Comparison of ENCODE assay signal across 13 cellular contexts in genomic region chr4:39635023-39635422, GRCh38. TPM values are rescaled to one million over a fixed set of nuclear protein-coding genes. Genes with fewer than 3 reads are reported as not detected.
DNase-seq lines count a peak whose midpoint lies in the region; ATAC-seq and TF ChIP-seq lines count a peak whose summit lies in the region.
"Had no signal": no experiment of that assay in that cellular context is flagged by ENCODE, and none has a peak within 500 bp of the region (broad histone marks: within the 10 kb centered on the region; RNA-seq: fewer than 3 reads in every experiment).

No MANE protein-coding gene starts in this region.

- no peaks in the 10 kb centered on the region for H3K9me2 ChIP-seq in DOHH2 (replicated peaks; ENCODE audit: control insufficient read depth, low read length)

- no peak overlapping the region for H3K4me3 ChIP-seq in DOHH2 (ENCODE audit: low read length)
- H3K4me3 ChIP-seq in adipocyte (ENCODE audit: low read length), result peak overlapping the region; percentile 92
- H3K4me3 ChIP-seq in iPS-18a (ENCODE audit: low read length), result peak overlapping the region; percentile 46
- H3K4me3 ChIP-seq in skeletal muscle satellite cell (ENCODE audit: low read length), result no peak overlapping the region
- H3K4me3 ChIP-seq: ovary had no signal

- no peak overlapping the region for H3K4me3 Mint-ChIP-seq in activated CD4-positive, alpha-beta memory T cell treated with anti-CD3 and anti-CD28 coated beads for 36 hours
- H3K4me3 Mint-ChIP-seq: activated naive CD4-positive, alpha-beta T cell treated with anti-CD3 and anti-CD28 coated beads, Interleukin-2, amount 10 ng/mL, durations not matched to agents 7 days and 5 days had no signal

- H3K4me1 Mint-ChIP-seq in activated CD4-positive, alpha-beta memory T cell treated with anti-CD3 and anti-CD28 coated beads for 36 hours (ENCODE audit: low read depth), result peaks cover 30% of the 10 kb centered on the region

- peaks cover 53% of the 10 kb centered on the region for H3F3A ChIP-seq in DOHH2 (ENCODE audit: control insufficient read depth, insufficient read depth)

- peaks cover 2% of the 10 kb centered on the region; the same call in 1 of the 2 replicates for H3K27me3 ChIP-seq in DOHH2 (ENCODE audit: control insufficient read depth, low read length)
- H3K27me3 ChIP-seq in adipocyte (replicated peaks; ENCODE audit: control insufficient read depth, insufficient read depth, low read length), result no peaks in the 10 kb centered on the region
- H3K27me3 ChIP-seq in iPS-18a (ENCODE audit: control insufficient read depth, insufficient read depth, low read length), result no peaks in the 10 kb centered on the region
- H3K27me3 ChIP-seq in skeletal muscle satellite cell (ENCODE audit: control insufficient read depth, insufficient read depth, low read length), result no peaks in the 10 kb centered on the region
- H3K27me3 ChIP-seq: ovary had no signal

- no peaks in the 10 kb centered on the region for H3K36me3 ChIP-seq in DOHH2 (ENCODE audit: control insufficient read depth, low read length)
- H3K36me3 ChIP-seq in adipocyte (ENCODE audit: control insufficient read depth, insufficient read depth, low read length, severe bottlenecking), result peaks cover 9% of the 10 kb centered on the region
- H3K36me3 ChIP-seq in iPS-18a (ENCODE audit: control insufficient read depth, low read depth, low read length), result peaks cover 3% of the 10 kb centered on the region
- peaks cover 9% of the 10 kb centered on the region for H3K36me3 ChIP-seq in skeletal muscle satellite cell (ENCODE audit: insufficient read depth, low read length)
- H3K36me3 ChIP-seq: ovary had no signal

- H4K20me1 ChIP-seq in DOHH2 (ENCODE audit: control insufficient read depth, insufficient read depth, low read depth, low read length), result no peaks in the 10 kb centered on the region

- POLR2A ChIA-PET in activated CD4-positive, alpha-beta memory T cell treated with anti-CD3 and anti-CD28 coated beads for 36 hours (lab: Charles Lee), result no interaction called here

- CTCF ChIA-PET in activated CD4-positive, alpha-beta memory T cell treated with anti-CD3 and anti-CD28 coated beads for 36 hours (lab: Charles Lee), result no interaction called here

- no peak for ATAC-seq in HG02981 (IDR thresholded peaks at IDR 0.05; ENCODE audit: unreplicated experiment)

- H3K4me1 ChIP-seq in DOHH2 (ENCODE audit: control insufficient read depth, low read length) (peaks cover 73% of the 10 kb centered on the region), adipocyte (ENCODE audit: control insufficient read depth, insufficient read depth, low read length) (peaks cover 28% of the 10 kb centered on the region), iPS-18a (ENCODE audit: control insufficient read depth, low read depth, low read length) (peaks cover 40% of the 10 kb centered on the region), skeletal muscle satellite cell (ENCODE audit: control insufficient read depth, insufficient read depth, low read length) (peaks cover 13% of the 10 kb centered on the region)

- intact Hi-C loops in activated CD4-positive, alpha-beta memory T cell treated with anti-CD3 and anti-CD28 coated beads for 36 hours (cut with micrococcal nuclease), result no loop called here

- H3K9me3 Mint-ChIP-seq in activated CD4-positive, alpha-beta memory T cell treated with anti-CD3 and anti-CD28 coated beads for 36 hours, result no peaks in the 10 kb centered on the region
- H3K9me3 Mint-ChIP-seq: activated naive CD4-positive, alpha-beta T cell treated with anti-CD3 and anti-CD28 coated beads, Interleukin-2, amount 10 ng/mL, durations not matched to agents 7 days and 5 days had no signal

- TF ChIP-seq CTCF in DOHH2 (IDR thresholded peaks at IDR 0.05; ENCODE audit: low read depth, low read length, poor library complexity, severe bottlenecking), result no peak

- H3K79me2 ChIP-seq in DOHH2 (ENCODE audit: control insufficient read depth, low read length), result peaks cover 11% of the 10 kb centered on the region

- peak overlapping the region; percentile 8; the same call in 1 of the 2 replicates for H3K4me2 ChIP-seq in DOHH2 (ENCODE audit: low read length)
- H3K4me2 ChIP-seq in skeletal muscle satellite cell (ENCODE audit: low read length), result peak overlapping the region; percentile 47

- H3K27me3 Mint-ChIP-seq in activated CD4-positive, alpha-beta memory T cell treated with anti-CD3 and anti-CD28 coated beads for 36 hours, result no peaks in the 10 kb centered on the region

- H3K9me3 ChIP-seq in DOHH2 (ENCODE audit: control insufficient read depth, insufficient read depth, low read length) (no peaks in the 10 kb centered on the region), adipocyte (ENCODE audit: control insufficient read depth, low read length) (no peaks in the 10 kb centered on the region), iPS-18a (ENCODE audit: control insufficient read depth, low read depth, low read length) (no peaks in the 10 kb centered on the region), skeletal muscle satellite cell (replicated peaks; ENCODE audit: low read length) (no peaks in the 10 kb centered on the region)
- H3K9me3 ChIP-seq: ovary had no signal

- no peaks in the 10 kb centered on the region for H3K36me3 Mint-ChIP-seq in activated CD4-positive, alpha-beta memory T cell treated with anti-CD3 and anti-CD28 coated beads for 36 hours
- H3K36me3 Mint-ChIP-seq: activated naive CD4-positive, alpha-beta T cell treated with anti-CD3 and anti-CD28 coated beads, Interleukin-2, amount 10 ng/mL, durations not matched to agents 7 days and 5 days had no signal

- H3K27ac ChIP-seq in DOHH2 (ENCODE audit: low read depth, low read length) (no peak overlapping the region), iPS-18a (ENCODE audit: low read length) (peak overlapping the region; percentile 63)

- DNase-seq in adipocyte (ENCODE audit: low read depth) (peak; percentile 24), occipital lobe (lab: John Stamatoyannopoulos, UW) (no peak), GF-D8 (lab: John Stamatoyannopoulos, UW) (no peak)
- no peak for DNase-seq in activated CD4-positive, alpha-beta memory T cell treated with anti-CD3 and anti-CD28 coated beads for 36 hours
- DNase-seq: activated naive CD4-positive, alpha-beta T cell treated with anti-CD3 and anti-CD28 coated beads, Interleukin-2, amount 10 ng/mL, durations not matched to agents 7 days and 5 days; NCI-H1092; NCI-H526; ovary; stimulated activated CD4-positive, alpha-beta T cell treated with anti-CD3 and anti-CD28 coated beads, Interleukin-4, amount 100 ng/mL, for 24 hours had no signal

- H3K9ac ChIP-seq in adipocyte (ENCODE audit: low read length), result peak overlapping the region; percentile 18
- peak overlapping the region; percentile 36 for H3K9ac ChIP-seq in iPS-18a (ENCODE audit: low read length)
- H3K9ac ChIP-seq in skeletal muscle satellite cell (ENCODE audit: low read depth, low read length), result no peak overlapping the region

- no peak overlapping the region for H3K27ac Mint-ChIP-seq in activated CD4-positive, alpha-beta memory T cell treated with anti-CD3 and anti-CD28 coated beads for 36 hours
- H3K27ac Mint-ChIP-seq: activated naive CD4-positive, alpha-beta T cell treated with anti-CD3 and anti-CD28 coated beads, Interleukin-2, amount 10 ng/mL, durations not matched to agents 7 days and 5 days had no signal

RNA-seq across cellular contexts. Expression of gene SMIM14, which starts 3.6 kb away (rescaled TPM):
- 42.1 and 43.9 TPM in 2 replicates for total RNA-seq in skeletal muscle satellite cell (2012; rRNA removed)
- total RNA-seq in occipital lobe, result 59.9 TPM
- total RNA-seq in activated CD4-positive, alpha-beta memory T cell treated with anti-CD3 and anti-CD28 coated beads for 36 hours, result 1 to 10 TPM; 4.9 to 5.6 TPM

Comparison
In these comparisons a context has a peak if more than half of its experiments do, and no peak if none do; other contexts are left out.
1. H3K4me3 ChIP-seq: peak in adipocyte (single experiment) and iPS-18a (single experiment); none in DOHH2 (single experiment) and skeletal muscle satellite cell (single experiment).